In genomic region chr13:110615322-110616102, GRCh38 we compare ENCODE assay signal across 8 cellular contexts.
A peak's percentile ranks its signal among the peaks of the same experiment; 100 is the strongest.
DNase-seq lines count a peak whose midpoint lies in the region; ATAC-seq and TF ChIP-seq lines count a peak whose summit lies in the region.

Gene NAXD, plus strand, starts transcription at chr13:110615545. Its CDS starts 57 bp downstream, at chr13:110615602.

- DNase-seq in AG04449 (ENCODE audit: low read depth, low spot score) (peak; percentile 58), NCI-H2227 (lab: John Stamatoyannopoulos, UW; ENCODE audit: unreplicated experiment) (peak; percentile 93), iris pigment epithelial cell (ENCODE audit: low read depth) (peak; percentile 98)
- peak; percentile 54 for DNase-seq in activated CD4-positive, CD25-positive, alpha-beta regulatory T cell treated with anti-CD3 and anti-CD28 coated beads, Interleukin-2, amount 50 U/mL, for 16 hours (ENCODE audit: low read depth, low spot score)
- peak; percentile 42 to 55 for DNase-seq in central memory CD8-positive, alpha-beta T cell (ENCODE audit: low spot score in 2 of 2)
- DNase-seq in stimulated activated CD4-positive, alpha-beta T cell treated with anti-CD3 and anti-CD28 coated beads, Interleukin-12 subunit alpha, Interleukin-12 subunit beta, amount 100 ng/mL, for 24 hours (ENCODE audit: low read depth in 2 of 2), result peak; percentile 77 to 83

- H3K4me3 ChIP-seq in AG04449 (ENCODE audit: low read depth, low read length), result peak within 1 kb of the TSS; percentile 83

- TF ChIP-seq CTCF in AG04449 (IDR thresholded peaks at IDR 0.05; ENCODE audit: insufficient read depth, low read length, missing control alignments), result no peak

- H3K27me3 Mint-ChIP-seq in central memory CD8-positive, alpha-beta T cell, result no peaks in the 10 kb centered on the region

- ATAC-seq in GM18873 (IDR thresholded peaks at IDR 0.05; ENCODE audit: low FRiP score, unreplicated experiment), result peak; percentile 70
- ATAC-seq in HG03139 (IDR thresholded peaks at IDR 0.05; ENCODE audit: unreplicated experiment), result peak; percentile 77
- peak; percentile 72 for ATAC-seq in central memory CD8-positive, alpha-beta T cell (replicated peaks; ENCODE audit: extremely low read depth, poor library complexity, severe bottlenecking)

- peaks cover 42% of the 10 kb centered on the region for H3K4me1 Mint-ChIP-seq in central memory CD8-positive, alpha-beta T cell

- peak within 1 kb of the TSS; percentile 89 for H3K4me3 Mint-ChIP-seq in central memory CD8-positive, alpha-beta T cell

- H3K9me3 Mint-ChIP-seq in central memory CD8-positive, alpha-beta T cell, result no peaks in the 10 kb centered on the region

- CTCF ChIA-PET in AG04449 (lab: Yijun Ruan, JAX), result interaction anchor here (0.9 to 5.5 kb wide), 4 partner anchors 22 to 369 kb away, joined by 3 to 32 read pairs (median 4); no protein-coding TSS in a partner anchor

- POLR2A ChIA-PET in AG04449 (lab: Yijun Ruan, JAX), result interaction anchor here (0.8 to 1.2 kb wide), 5 partner anchors 20 to 227 kb away, joined by 3 to 4 read pairs (median 3); partner anchors contain the start of gene RAB20

- peaks cover 4% of the 10 kb centered on the region for H3K36me3 Mint-ChIP-seq in central memory CD8-positive, alpha-beta T cell (ENCODE audit: insufficient read depth)

- peak within 1 kb of the TSS; percentile 89 for H3K27ac Mint-ChIP-seq in central memory CD8-positive, alpha-beta T cell (ENCODE audit: low read depth)

Comparison
In these comparisons a context has a peak if more than half of its experiments do, and no peak if none do; other contexts are left out.
1. Peak in every context shown above with its lines: DNase-seq, ATAC-seq and H3K4me3 ChIP-seq.